Comparison of ENCODE assay signal across 36 cellular contexts in genomic region chr14:99497894-99498293, GRCh38.
"Had no signal": no experiment of that assay in that cellular context is flagged by ENCODE, and none has a peak within 500 bp of the region (broad histone marks: within the 10 kb centered on the region; RNA-seq: fewer than 3 reads in every experiment).

No MANE protein-coding gene starts in this region.

- H3K9me3 Mint-ChIP-seq: activated B cell treated with CpG ODN at 0.5 μM for 24 hours; activated CD4-positive, alpha-beta memory T cell treated with anti-CD3 and anti-CD28 coated beads for 36 hours; activated CD4-positive, alpha-beta T cell treated with anti-CD3 and anti-CD28 coated beads, Interleukin-2, amount 10 ng/mL, durations not matched to agents 24 days and 14 days; activated CD8-positive, alpha-beta T cell treated with anti-CD3 and anti-CD28 coated beads for 36 hours; activated naive CD4-positive, alpha-beta T cell treated with anti-CD3 and anti-CD28 coated beads, Interleukin-2, amount 10 ng/mL, durations not matched to agents 7 days and 5 days; activated naive CD4-positive, alpha-beta T cell treated with anti-CD3 and anti-CD28 coated beads, Interleukin-2, amount 50 U/mL, for 24 hours; activated naive CD8-positive, alpha-beta T cell treated with anti-CD3 and anti-CD28 coated beads, Interleukin-2, amount 10 ng/mL, durations not matched to agents 7 days and 5 days; activated naive CD8-positive, alpha-beta T cell treated with anti-CD3 and anti-CD28 coated beads, Interleukin-2, amount 50 U/mL, for 24 hours; activated T-cell treated with anti-CD3 and anti-CD28 coated beads, Interleukin-2, amount 50 U/mL, for 4 hours; activated T-cell treated with anti-CD3 and anti-CD28 coated beads, Interleukin-2, amount 50 U/mL, for 72 hours; activated T-helper 1 cell treated with anti-CD3 and anti-CD28 coated beads, Interleukin-12 subunit alpha, Interleukin-12 subunit beta, Interleukin-2, Interleukin-4 antibody, amounts not matched to agents 30 ng/mL and 10 ng/mL and 1 ng/mL, durations not matched to agents 14 hours and 24 hours and 36 hours; activated T-helper 2 cell treated with anti-CD3 and anti-CD28 coated beads, Interferon-gamma antibody, Interleukin-2, Interleukin-4, amounts not matched to agents 10 μg/mL and 5 μg/mL and 100 μg/mL, durations not matched to agents 14 hours and 24 hours and 36 hours; brain; central memory CD8-positive, alpha-beta T cell; T-helper 1 cell treated with Interleukin-12 subunit alpha and Interleukin-12 subunit beta and Interleukin-4 antibody, amounts not matched to agents 30 μg/mL and 1 μg/mL, for 36 hours; T-helper 2 cell treated with Interferon-gamma antibody and Interleukin-4, amounts not matched to agents 5 μg/mL and 100 μg/mL, for 36 hours had no signal

- H3K4me3 Mint-ChIP-seq: activated B cell treated with CpG ODN at 0.5 μM for 24 hours; activated CD4-positive, alpha-beta memory T cell treated with anti-CD3 and anti-CD28 coated beads for 36 hours; activated CD4-positive, alpha-beta T cell treated with anti-CD3 and anti-CD28 coated beads, Interleukin-2, amount 10 ng/mL, durations not matched to agents 24 days and 14 days; activated CD8-positive, alpha-beta T cell treated with anti-CD3 and anti-CD28 coated beads for 36 hours; activated naive CD4-positive, alpha-beta T cell treated with anti-CD3 and anti-CD28 coated beads, Interleukin-2, amount 10 ng/mL, durations not matched to agents 7 days and 5 days; activated naive CD4-positive, alpha-beta T cell treated with anti-CD3 and anti-CD28 coated beads, Interleukin-2, amount 50 U/mL, for 24 hours; activated naive CD8-positive, alpha-beta T cell; activated naive CD8-positive, alpha-beta T cell treated with anti-CD3 and anti-CD28 coated beads, Interleukin-2, amount 10 ng/mL, durations not matched to agents 7 days and 5 days; activated naive CD8-positive, alpha-beta T cell treated with anti-CD3 and anti-CD28 coated beads, Interleukin-2, amount 50 U/mL, for 24 hours; activated T-cell treated with anti-CD3 and anti-CD28 coated beads, Interleukin-2, amount 50 U/mL, for 4 hours; activated T-cell treated with anti-CD3 and anti-CD28 coated beads, Interleukin-2, amount 50 U/mL, for 72 hours; activated T-helper 1 cell treated with anti-CD3 and anti-CD28 coated beads, Interleukin-12 subunit alpha, Interleukin-12 subunit beta, Interleukin-2, Interleukin-4 antibody, amounts not matched to agents 30 ng/mL and 10 ng/mL and 1 ng/mL, durations not matched to agents 14 hours and 24 hours and 36 hours; brain; central memory CD8-positive, alpha-beta T cell; T-helper 1 cell treated with Interleukin-12 subunit alpha and Interleukin-12 subunit beta and Interleukin-4 antibody, amounts not matched to agents 30 μg/mL and 1 μg/mL, for 36 hours; T-helper 2 cell treated with Interferon-gamma antibody and Interleukin-4, amounts not matched to agents 5 μg/mL and 100 μg/mL, for 36 hours had no signal

- H3K4me1 ChIP-seq: ascending aorta had no signal

- H3K4me1 Mint-ChIP-seq: activated CD4-positive, alpha-beta T cell treated with anti-CD3 and anti-CD28 coated beads, Interleukin-2, amount 10 ng/mL, durations not matched to agents 24 days and 14 days; brain had no signal

- ATAC-seq: activated CD8-positive, alpha-beta T cell treated with anti-CD3 and anti-CD28 coated beads for 36 hours; activated naive CD8-positive, alpha-beta T cell treated with anti-CD3 and anti-CD28 coated beads, Interleukin-2, amount 50 U/mL, for 24 hours; activated T-cell treated with anti-CD3 and anti-CD28 coated beads, Interleukin-2, amount 50 U/mL, for 4 hours; activated T-cell treated with anti-CD3 and anti-CD28 coated beads, Interleukin-2, amount 50 U/mL, for 72 hours had no signal

- H3K27me3 ChIP-seq: ascending aorta, cardiac muscle cell had no signal

- H3K27ac Mint-ChIP-seq: activated B cell treated with CpG ODN at 0.5 μM for 24 hours; activated CD4-positive, alpha-beta memory T cell treated with anti-CD3 and anti-CD28 coated beads for 36 hours; activated CD4-positive, alpha-beta T cell treated with anti-CD3 and anti-CD28 coated beads, Interleukin-2, amount 10 ng/mL, durations not matched to agents 24 days and 14 days; activated naive CD4-positive, alpha-beta T cell treated with anti-CD3 and anti-CD28 coated beads, Interleukin-2, amount 50 U/mL, for 24 hours; activated naive CD8-positive, alpha-beta T cell treated with anti-CD3 and anti-CD28 coated beads, Interleukin-2, amount 10 ng/mL, durations not matched to agents 7 days and 5 days; activated naive CD8-positive, alpha-beta T cell treated with anti-CD3 and anti-CD28 coated beads, Interleukin-2, amount 50 U/mL, for 24 hours; activated T-helper 1 cell treated with anti-CD3 and anti-CD28 coated beads, Interleukin-12 subunit alpha, Interleukin-12 subunit beta, Interleukin-2, Interleukin-4 antibody, amounts not matched to agents 30 ng/mL and 10 ng/mL and 1 ng/mL, durations not matched to agents 14 hours and 24 hours and 36 hours; activated T-helper 2 cell treated with anti-CD3 and anti-CD28 coated beads, Interferon-gamma antibody, Interleukin-2, Interleukin-4, amounts not matched to agents 10 μg/mL and 5 μg/mL and 100 μg/mL, durations not matched to agents 14 hours and 24 hours and 36 hours; brain; T-helper 1 cell treated with Interleukin-12 subunit alpha and Interleukin-12 subunit beta and Interleukin-4 antibody, amounts not matched to agents 30 μg/mL and 1 μg/mL, for 36 hours; T-helper 2 cell treated with Interferon-gamma antibody and Interleukin-4, amounts not matched to agents 5 μg/mL and 100 μg/mL, for 36 hours had no signal

- H3K27me3 Mint-ChIP-seq: activated B cell treated with CpG ODN at 0.5 μM for 24 hours; activated CD4-positive, alpha-beta memory T cell treated with anti-CD3 and anti-CD28 coated beads for 36 hours; activated CD4-positive, alpha-beta T cell treated with anti-CD3 and anti-CD28 coated beads, Interleukin-2, amount 10 ng/mL, durations not matched to agents 24 days and 14 days; activated CD8-positive, alpha-beta T cell treated with anti-CD3 and anti-CD28 coated beads for 36 hours; activated naive CD4-positive, alpha-beta T cell treated with anti-CD3 and anti-CD28 coated beads, Interleukin-2, amount 10 ng/mL, durations not matched to agents 7 days and 5 days; activated naive CD4-positive, alpha-beta T cell treated with anti-CD3 and anti-CD28 coated beads, Interleukin-2, amount 50 U/mL, for 24 hours; activated naive CD8-positive, alpha-beta T cell; activated naive CD8-positive, alpha-beta T cell treated with anti-CD3 and anti-CD28 coated beads, Interleukin-2, amount 10 ng/mL, durations not matched to agents 7 days and 5 days; activated naive CD8-positive, alpha-beta T cell treated with anti-CD3 and anti-CD28 coated beads, Interleukin-2, amount 50 U/mL, for 24 hours; brain; central memory CD8-positive, alpha-beta T cell had no signal

- H3K4me3 ChIP-seq: ascending aorta, cardiac muscle cell had no signal

- H3K27ac ChIP-seq: ascending aorta, cardiac muscle cell, VCaP had no signal

- H3K9me3 ChIP-seq: ascending aorta had no signal

- DNase-seq: activated B cell treated with CpG ODN at 0.5 μM for 24 hours; activated CD4-positive, alpha-beta memory T cell treated with anti-CD3 and anti-CD28 coated beads for 36 hours; activated CD4-positive, alpha-beta T cell treated with anti-CD3 and anti-CD28 coated beads for 4 hours; activated CD4-positive, alpha-beta T cell treated with anti-CD3 and anti-CD28 coated beads, Interleukin-2, amount 10 ng/mL, durations not matched to agents 24 days and 14 days; activated CD4-positive, alpha-beta T cell treated with anti-CD3 and anti-CD28 coated beads, Interleukin-2, amount 50 U/mL, for 1 hour; activated CD4-positive, alpha-beta T cell treated with anti-CD3 and anti-CD28 coated beads, Interleukin-2, amount 50 U/mL, for 4 hours; activated CD4-positive, CD25-positive, alpha-beta regulatory T cell treated with anti-CD3 and anti-CD28 coated beads, Interleukin-2, amount 50 U/mL, for 72 hours; activated CD8-positive, alpha-beta memory T cell treated with anti-CD3 and anti-CD28 coated beads, Interleukin-2, amount 50 U/mL, for 4 hours; activated CD8-positive, alpha-beta T cell treated with anti-CD3 and anti-CD28 coated beads for 36 hours; activated effector memory CD4-positive, alpha-beta T cell treated with Interleukin-2 at 50 U/mL for 16 hours; activated gamma-delta T cell; activated naive CD4-positive, alpha-beta T cell treated with anti-CD3 and anti-CD28 coated beads, Interleukin-2, amount 10 ng/mL, durations not matched to agents 7 days and 5 days; activated naive CD4-positive, alpha-beta T cell treated with Interleukin-2 at 50 U/mL for 16 hours; activated naive CD8-positive, alpha-beta T cell treated with anti-CD3 and anti-CD28 coated beads, Interleukin-2, amount 10 ng/mL, durations not matched to agents 7 days and 5 days; activated naive CD8-positive, alpha-beta T cell treated with anti-CD3 and anti-CD28 coated beads, Interleukin-2, amount 50 U/mL, for 24 hours; activated T-cell treated with anti-CD3 and anti-CD28 coated beads, Interleukin-2, amount 50 U/mL, for 4 hours; activated T-cell treated with anti-CD3 and anti-CD28 coated beads, Interleukin-2, amount 50 U/mL, for 72 hours; amygdala; anterior cingulate cortex; caudate nucleus; cerebellar nuclear complex; SW 1271; T-helper 1 cell; T-helper 2 cell; T-helper 9 cell had no signal
